Comparison of ENCODE assay signal across 8 cellular contexts in genomic region chr3:12556723-12557471, GRCh38. TPM values are rescaled to one million over a fixed set of nuclear protein-coding genes. Genes with fewer than 3 reads are reported as not detected.
A peak's percentile ranks its signal among the peaks of the same experiment; 100 is the strongest.
DNase-seq lines count a peak whose midpoint lies in the region; ATAC-seq, FAIRE-seq and TF ChIP-seq lines count a peak whose summit lies in the region.

MKRN2 (plus strand) TSS chr3:12557087; CDS start chr3:12557151, 64 bp downstream.

- H3K4me1 ChIP-seq in A673 (ENCODE audit: insufficient read depth, low read length, poor library complexity, severe bottlenecking) (peaks cover 10% of the 10 kb centered on the region), spleen (peaks cover 16 to 74% (median 57%) of the 10 kb centered on the region in 6 donors)

- TF ChIP-seq CTCF in A673 (conservative IDR thresholded peaks at IDR 0.05; ENCODE audit: low read depth, low read length), result no peak
- no peak for TF ChIP-seq CTCF in WTC11 (IDR thresholded peaks at IDR 0.05)
- TF ChIP-seq CTCF in bronchial epithelial cell (IDR thresholded peaks at IDR 0.05; ENCODE audit: insufficient read depth, low read length, severe bottlenecking), result no peak
- no peak for TF ChIP-seq CTCF in spleen (IDR thresholded peaks at IDR 0.05 in 8 of 11, conservative IDR thresholded peaks at IDR 0.05 in 3 of 11)

- peak within 1 kb of the TSS; percentile 81 for H3K4me3 Mint-ChIP-seq in WTC11
- H3K4me3 Mint-ChIP-seq in immature natural killer cell, result peak within 1 kb of the TSS; percentile 88 to 97 (median 90)

- ATAC-seq in GM18520 (IDR thresholded peaks at IDR 0.05; ENCODE audit: unreplicated experiment) (peak; percentile 72), HG03060 (IDR thresholded peaks at IDR 0.05; ENCODE audit: low read depth, unreplicated experiment) (peak; percentile 56), WTC11 (peak; percentile 91)

- POLR2A ChIA-PET in A673 (lab: Charles Lee; ENCODE audit: low non-redundant PET), result no interaction called here
- POLR2A ChIA-PET in WTC11 (lab: Charles Lee), result interaction anchor here (0.5 to 1.0 kb wide), 3 partner anchors 15 to 284 kb away, joined by 3 read pairs; partner anchors contain the start of genes RAF1 and RPL32

- CTCF ChIA-PET in A673 (lab: Charles Lee), result no interaction called here
- CTCF ChIA-PET in WTC11 (lab: Charles Lee), result interaction anchor here (0.7 kb wide), 1 partner anchor 19 kb away, joined by 3 read pairs; no protein-coding TSS in a partner anchor

- peak; percentile 93 for DNase-seq in A673 (ENCODE audit: low spot score)
- peak; percentile 92 for DNase-seq in NCI-H2227 (lab: John Stamatoyannopoulos, UW; ENCODE audit: unreplicated experiment)
- DNase-seq in WTC11 (ENCODE audit: low spot score), result peak; percentile 86
- peak; percentile 65 for DNase-seq in bronchial epithelial cell (ENCODE audit: low read depth)
- DNase-seq in immature natural killer cell, result peak; percentile 82 to 87 (median 86)
- peak; percentile 98 for DNase-seq in spleen

- H3K36me3 Mint-ChIP-seq in WTC11 (no peaks in the 10 kb centered on the region), immature natural killer cell (no peaks in the 10 kb centered on the region)

- no peak for FAIRE-seq in bronchial epithelial cell (lab: Jason Lieb, UNC)

- peak; percentile 80 to 96 (median 94) for TF ChIP-seq POLR2A in spleen (IDR thresholded peaks at IDR 0.05)

- H3K9me3 ChIP-seq in A673 (ENCODE audit: low read depth, low read length, poor library complexity, severe bottlenecking), result no peaks in the 10 kb centered on the region
- no peaks in the 10 kb centered on the region for H3K9me3 ChIP-seq in spleen

- 0 to 1% (median 0%) methylated on average over 28 to 75 of the region's 75 CpGs for WGBS in spleen, 5 donors

- H3K27me3 ChIP-seq in A673 (replicated peaks; ENCODE audit: insufficient read depth, low read depth, low read length, poor library complexity), result no peaks in the 10 kb centered on the region
- no peaks in the 10 kb centered on the region for H3K27me3 ChIP-seq in bronchial epithelial cell (ENCODE audit: control insufficient read depth, insufficient read depth, low read length)
- H3K27me3 ChIP-seq in spleen (replicated peaks in 1 of 7), result peaks cover 0 to 43% (median 4%) of the 10 kb centered on the region in 7 donors

- intact Hi-C loops in A673 (cut with micrococcal nuclease; ENCODE audit: unreplicated experiment) (loop anchor here (5.0 kb wide), 1 partner anchor 105 kb away; the partner anchor contains the start of gene RAF1), spleen (cut with DNase I; ENCODE audit: low total_unique reads) (loop anchor here (10.0 kb wide), 2 partner anchors 72 to 108 kb away; partner anchors contain the start of genes RAF1 and TSEN2)

- H3K27me3 Mint-ChIP-seq in WTC11 (ENCODE audit: low read depth) (peaks cover 17% of the 10 kb centered on the region), immature natural killer cell (ENCODE audit: low read depth in 3 of 3) (peaks cover 14 to 35% (median 21%) of the 10 kb centered on the region in 3 donors)

- H3K9me3 Mint-ChIP-seq in WTC11 (no peaks in the 10 kb centered on the region), immature natural killer cell (no peaks in the 10 kb centered on the region)

- BruUV-seq in A673 (replicated peaks; lab: Mats Ljungman, UMichigan), result no TSS peak

- H3K36me3 ChIP-seq in A673 (ENCODE audit: insufficient read depth, low read length, poor library complexity, severe bottlenecking) (no peaks in the 10 kb centered on the region), bronchial epithelial cell (ENCODE audit: control insufficient read depth, insufficient read depth, low read length) (no peaks in the 10 kb centered on the region), spleen (no peaks in the 10 kb centered on the region)

- H3K27ac ChIP-seq in A673 (ENCODE audit: low read depth, low read length, poor library complexity, severe bottlenecking), result peak within 1 kb of the TSS; percentile 94
- H3K27ac ChIP-seq in spleen, result peak within 1 kb of the TSS; percentile 96 to 99 (median 97)

- peak within 1 kb of the TSS; percentile 92 for H3K27ac Mint-ChIP-seq in WTC11
- H3K27ac Mint-ChIP-seq in immature natural killer cell, result peak within 1 kb of the TSS; percentile 82 to 93 (median 90)

- peak within 1 kb of the TSS; percentile 85 for H3K4me3 ChIP-seq in A673 (ENCODE audit: low read depth, low read length, poor library complexity, severe bottlenecking)
- H3K4me3 ChIP-seq in bronchial epithelial cell (ENCODE audit: low read depth, low read length), result peak within 1 kb of the TSS; percentile 91
- peak within 1 kb of the TSS; percentile 65 to 93 (median 83) for H3K4me3 ChIP-seq in spleen

- H3K4me1 Mint-ChIP-seq in WTC11, result peaks cover 38% of the 10 kb centered on the region
- peaks cover 54 to 73% of the 10 kb centered on the region in 2 donors for H3K4me1 Mint-ChIP-seq in immature natural killer cell

TF ChIP-seq in WTC11, 78 proteins besides CTCF, POLR2A, EP300 and RAD21 (continues in another document):
- TF ChIP-seq ZBTB43 (CRISPR knock-in tag; IDR thresholded peaks at IDR 0.05), result no peak
- TF ChIP-seq FOXP1 (CRISPR knock-in tag; IDR thresholded peaks at IDR 0.05; ENCODE audit: borderline replicate concordance), result peak; percentile 90
- no peak for TF ChIP-seq ZNF219 (CRISPR knock-in tag; IDR thresholded peaks at IDR 0.05; ENCODE audit: borderline replicate concordance)
- TF ChIP-seq IRF1 (CRISPR knock-in tag; IDR thresholded peaks at IDR 0.05), result 0 out of 2 replicates have a peak, but pooled peaks have one; percentile 34
- TF ChIP-seq PRDM15 (CRISPR knock-in tag; IDR thresholded peaks at IDR 0.05), result no peak
- TF ChIP-seq AR (CRISPR knock-in tag; IDR thresholded peaks at IDR 0.05), result no peak
- peak; percentile 86 for TF ChIP-seq CREM (CRISPR knock-in tag; IDR thresholded peaks at IDR 0.05)

RNA-seq across cellular contexts. Expression of gene MKRN2, which starts in this region (rescaled TPM):
- total RNA-seq in A673 (2021), result 45.7 and 47.3 TPM in 2 replicates
- 18.2 to 20.6 TPM (median 19.6 TPM) in 3 replicates for total RNA-seq in WTC11 (2021)
- 21.3 and 22.9 TPM in 2 replicates for total RNA-seq in bronchial epithelial cell
- 10 to 100 TPM; 48.6 to 58.1 (median 50.8) TPM for polyA plus RNA-seq in immature natural killer cell
- total RNA-seq in spleen, result 10 to 100 TPM; 17.8 to 27.4 (median 21.3) TPM
- 10 to 100 TPM; 11.1 to 14.2 (median 13.2) TPM for polyA plus RNA-seq in spleen

Comparison
In these comparisons a context has a peak if more than half of its experiments do, and no peak if none do; other contexts are left out.
1. Peak in every context shown above with its lines: DNase-seq, ATAC-seq, H3K4me3 ChIP-seq and H3K27ac ChIP-seq.